ENCODE assay signal across 18 cellular contexts in genomic region chr5:144698454-144698853, GRCh38.
DNase-seq lines count a peak whose midpoint lies in the region; ATAC-seq and TF ChIP-seq lines count a peak whose summit lies in the region.
"Had no signal": no experiment of that assay in that cellular context is flagged by ENCODE, and none has a peak within 500 bp of the region (broad histone marks: within the 10 kb centered on the region; RNA-seq: fewer than 3 reads in every experiment).

No MANE protein-coding gene starts in this region.

- no peak overlapping the region for H2BK5ac ChIP-seq in mesenchymal stem cell (ENCODE audit: low read depth, low read length, poor library complexity, severe bottlenecking)

- H3K36me3 ChIP-seq in mesenchymal stem cell (ENCODE audit: control insufficient read depth in 1 of 2, insufficient read depth in 2 of 2, low read depth in 1 of 2, low read length in 2 of 2), result no peaks in the 10 kb centered on the region
- H3K36me3 ChIP-seq: ascending aorta, thoracic aorta had no signal

- no peak overlapping the region for H3K14ac ChIP-seq in mesenchymal stem cell (ENCODE audit: low read length in 2 of 2)

- H3K4me3 ChIP-seq in AG10803 (ENCODE audit: low read length) (no peak overlapping the region), choroid plexus epithelial cell (ENCODE audit: low read depth, low read length) (no peak overlapping the region), mesenchymal stem cell (ENCODE audit: insufficient read depth in 1 of 2, low read depth in 1 of 2, low read length in 2 of 2) (no peak overlapping the region)
- H3K4me3 ChIP-seq: ascending aorta, SK-N-MC, thoracic aorta had no signal

- DNase-seq in AG10803 (ENCODE audit: low read depth) (peak; percentile 26), LHCN-M2 (ENCODE audit: low read depth) (peak; percentile 17), choroid plexus epithelial cell (ENCODE audit: low read depth) (peak; percentile 1), mesenchymal stem cell (no peak), GM10266 (ENCODE audit: extremely low spot score) (no peak), posterior cingulate gyrus (no peak)
- DNase-seq: activated naive CD4-positive, alpha-beta T cell treated with anti-CD3 and anti-CD28 coated beads, Interleukin-2, amount 50 U/mL, for 16 hours; activated T-cell treated with anti-CD3 and anti-CD28 coated beads, Interleukin-2, amount 50 U/mL, for 48 hours; cortex of kidney; NCI-H345; T-helper 9 cell had no signal

- no peak overlapping the region for H3K4me2 ChIP-seq in mesenchymal stem cell (ENCODE audit: low read length, poor library complexity, severe bottlenecking)

- no peak overlapping the region for H4K8ac ChIP-seq in mesenchymal stem cell (ENCODE audit: low read length)

- no peak overlapping the region for H2BK12ac ChIP-seq in mesenchymal stem cell (ENCODE audit: low read length in 2 of 2)

- intact Hi-C loops in posterior cingulate gyrus (cut with DNase I), result no loop called here

- H2BK120ac ChIP-seq in mesenchymal stem cell (ENCODE audit: low read depth, low read length), result no peak overlapping the region

- peak overlapping the region; percentile 78 for H3K27ac ChIP-seq in mesenchymal stem cell (ENCODE audit: low read length, poor library complexity, severe bottlenecking)
- H3K27ac ChIP-seq: ascending aorta, SK-N-MC, thoracic aorta had no signal

- no peaks in the 10 kb centered on the region for H3K79me1 ChIP-seq in mesenchymal stem cell (replicated peaks; ENCODE audit: low read length, poor library complexity, severe bottlenecking)

- TF ChIP-seq CTCF in AG10803 (conservative IDR thresholded peaks at IDR 0.05; ENCODE audit: low read length), result no peak
- no peak for TF ChIP-seq CTCF in choroid plexus epithelial cell (conservative IDR thresholded peaks at IDR 0.05; ENCODE audit: low read depth, low read length)
- TF ChIP-seq CTCF in GM10266 (IDR thresholded peaks at IDR 0.05; ENCODE audit: control insufficient read depth, insufficient read depth, low read depth, missing control alignments), result no peak

- no peak overlapping the region for H2AK5ac ChIP-seq in mesenchymal stem cell (ENCODE audit: low read length, severe bottlenecking)

- no peak overlapping the region for H3K9ac ChIP-seq in mesenchymal stem cell (ENCODE audit: low read length)

- WGBS in mesenchymal stem cell, result 51% methylated on average over 2 of the region's 2 CpGs

- H3K18ac ChIP-seq in mesenchymal stem cell (ENCODE audit: low read depth in 1 of 2, low read length in 2 of 2), result no peak overlapping the region

- ATAC-seq in HG02938 (IDR thresholded peaks at IDR 0.05; ENCODE audit: unreplicated experiment), result no peak
- no peak for ATAC-seq in GM21447 (IDR thresholded peaks at IDR 0.05; ENCODE audit: unreplicated experiment)
- ATAC-seq: left lobe of liver; stimulated activated memory B cell treated with anti-CD40 and anti-IgM and Interleukin-4, amounts not matched to agents 10 μg/mL and 1 μg/mL and 100 μg/mL, for 72 hours had no signal

- H3K4ac ChIP-seq in mesenchymal stem cell (ENCODE audit: low read depth in 1 of 2, low read length in 2 of 2), result no peak overlapping the region

- H2AFZ ChIP-seq in mesenchymal stem cell (ENCODE audit: low read depth, low read length), result no peak overlapping the region

- no peaks in the 10 kb centered on the region for H3K4me1 ChIP-seq in mesenchymal stem cell (ENCODE audit: control insufficient read depth, insufficient read depth, low read depth, low read length)

- H4K91ac ChIP-seq in mesenchymal stem cell (ENCODE audit: low read length), result no peak overlapping the region

- H3K9me3 ChIP-seq in mesenchymal stem cell (ENCODE audit: control insufficient read depth, low read length), result no peaks in the 10 kb centered on the region
- H3K9me3 ChIP-seq: ascending aorta, thoracic aorta had no signal

- H2BK15ac ChIP-seq in mesenchymal stem cell (ENCODE audit: low read depth, poor library complexity, severe bottlenecking), result no peak overlapping the region

- no peak overlapping the region for H3K23ac ChIP-seq in mesenchymal stem cell (ENCODE audit: low read length in 2 of 2)

- H3K27me3 ChIP-seq in mesenchymal stem cell (ENCODE audit: control insufficient read depth in 1 of 2, insufficient read depth in 1 of 2, low read length in 2 of 2), result no peaks in the 10 kb centered on the region
- H3K27me3 ChIP-seq: ascending aorta had no signal

Comparison
In these comparisons a context has a peak if more than half of its experiments do, and no peak if none do; other contexts are left out.
1. DNase-seq: peak in AG10803 (single experiment), LHCN-M2 (single experiment) and choroid plexus epithelial cell (single experiment); none in mesenchymal stem cell (single experiment), GM10266 (single experiment) and posterior cingulate gyrus (0 of 10).